Comparison of ENCODE assay signal across 10 cellular contexts in the genomic region with DNA sequence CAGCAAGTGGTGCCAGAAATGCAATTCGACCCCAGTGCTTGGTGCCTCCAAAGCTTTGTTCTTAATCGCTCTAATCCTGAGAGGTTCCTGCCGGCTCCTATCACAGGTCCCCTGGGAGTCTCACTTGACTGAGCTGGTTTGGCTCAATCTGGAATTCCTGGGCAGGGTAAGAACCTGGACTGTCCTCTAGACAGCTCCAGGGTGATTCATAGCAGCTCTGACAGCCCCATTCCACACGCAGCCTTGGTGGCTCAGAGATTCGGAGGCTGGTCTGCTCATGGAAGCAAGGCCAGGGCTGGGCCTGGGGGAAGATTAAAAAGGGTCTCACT. TPM values are rescaled to one million over a fixed set of nuclear protein-coding genes. Genes with fewer than 3 reads are reported as not detected.
DNase-seq lines count a peak whose midpoint lies in the region; ATAC-seq, FAIRE-seq and TF ChIP-seq lines count a peak whose summit lies in the region.
"Had no signal": no experiment of that assay in that cellular context is flagged by ENCODE, and none has a peak within 500 bp of the region (broad histone marks: within the 10 kb centered on the region; RNA-seq: fewer than 3 reads in every experiment).

No MANE protein-coding gene starts in this region.

- peak; percentile 68 for DNase-seq in AG10803 (ENCODE audit: low read depth)
- no peak for DNase-seq in kidney
- no peak for DNase-seq in esophagus squamous epithelium (lab: John Stamatoyannopoulos, UW)
- no peak for DNase-seq in germinal center (ENCODE audit: low spot score)
- DNase-seq in NCI-H2227 (lab: John Stamatoyannopoulos, UW; ENCODE audit: unreplicated experiment): no peak
- DNase-seq: SIG-M5 had no signal

- no peak overlapping the region for H3K9ac ChIP-seq in kidney (ENCODE audit: low read length in 2 of 2)

- peak overlapping the region; percentile 13 for H3K27ac ChIP-seq in angular gyrus (ENCODE audit: low read depth, low read length)
- H3K27ac ChIP-seq in kidney (ENCODE audit: low read depth in 2 of 2, low read length in 2 of 2): peak overlapping the region; percentile 36 to 42
- no peak overlapping the region for H3K27ac ChIP-seq in esophagus squamous epithelium

- no peak for TF ChIP-seq POLR2A in esophagus squamous epithelium (IDR thresholded peaks at IDR 0.05)

- intact Hi-C loops in kidney (cut with DNase I): no loop called here
- intact Hi-C loops in esophagus squamous epithelium (cut with DNase I): no loop called here

- H3K9me3 ChIP-seq in kidney (ENCODE audit: control insufficient read depth in 1 of 2, low read length in 2 of 2) (no peaks in the 10 kb centered on the region), esophagus squamous epithelium (no peaks in the 10 kb centered on the region)

- no peak for FAIRE-seq in kidney (lab: Jason Lieb, UNC)
- FAIRE-seq: keratinocyte had no signal

- WGBS in esophagus squamous epithelium, 2 donors: 61 to 86% methylated on average over 1 to 5 of the region's 5 CpGs

- H3K4me1 ChIP-seq in kidney (ENCODE audit: control insufficient read depth in 1 of 2, insufficient read depth in 1 of 2, low read depth in 1 of 2, low read length in 2 of 2) (peaks cover 4 to 12% of the 10 kb centered on the region in 2 donors), esophagus squamous epithelium (peaks cover 5 to 42% (median 27%) of the 10 kb centered on the region in 3 donors)

- TF ChIP-seq EP300 in Ishikawa (IDR thresholded peaks at IDR 0.05; ENCODE audit: borderline replicate concordance): peak; percentile 88

- no peak overlapping the region for H3K4me3 ChIP-seq in AG10803 (ENCODE audit: low read length)
- H3K4me3 ChIP-seq in kidney (ENCODE audit: low read length in 2 of 2): no peak overlapping the region
- no peak overlapping the region for H3K4me3 ChIP-seq in esophagus squamous epithelium

- TF ChIP-seq RAD21 in Ishikawa (IDR thresholded peaks at IDR 0.05; ENCODE audit: low read depth): no peak

- H3K36me3 ChIP-seq in kidney (ENCODE audit: control insufficient read depth in 1 of 2, insufficient read depth in 2 of 2, low read length in 2 of 2): no peaks in the 10 kb centered on the region
- peaks cover 0 to 67% (median 0%) of the 10 kb centered on the region in 3 donors for H3K36me3 ChIP-seq in esophagus squamous epithelium

- no peak for TF ChIP-seq CTCF in AG10803 (conservative IDR thresholded peaks at IDR 0.05; ENCODE audit: low read length)
- TF ChIP-seq CTCF in kidney (IDR thresholded peaks at IDR 0.05; ENCODE audit: borderline replicate concordance, extremely low read depth, insufficient read depth): no peak
- no peak for TF ChIP-seq CTCF in esophagus squamous epithelium (IDR thresholded peaks at IDR 0.05)

- no peaks in the 10 kb centered on the region for H3K27me3 ChIP-seq in esophagus squamous epithelium

- ATAC-seq in GM19324 (IDR thresholded peaks at IDR 0.05; ENCODE audit: low FRiP score, unreplicated experiment): no peak

TF ChIP-seq in Ishikawa, 13 proteins besides CTCF, POLR2A, EP300 and RAD21:
- TF ChIP-seq ZBTB7A (IDR thresholded peaks at IDR 0.05; ENCODE audit: low read depth) (no peak), FOXM1 (IDR thresholded peaks at IDR 0.05; ENCODE audit: borderline replicate concordance, low read depth) (peak; percentile 39; the same call in 1 of the 2 replicates), TEAD4 (IDR thresholded peaks at IDR 0.05) (peak; percentile 90), CEBPB (IDR thresholded peaks at IDR 0.05) (no peak), EGR1 (IDR thresholded peaks at IDR 0.05) (no peak), YY1 (IDR thresholded peaks at IDR 0.05; ENCODE audit: low read depth) (no peak), TCF12 (IDR thresholded peaks at IDR 0.05; ENCODE audit: low read depth) (peak; percentile 89), NFIC (IDR thresholded peaks at IDR 0.05) (peak; percentile 94)
- TF ChIP-seq, protein P1, sequence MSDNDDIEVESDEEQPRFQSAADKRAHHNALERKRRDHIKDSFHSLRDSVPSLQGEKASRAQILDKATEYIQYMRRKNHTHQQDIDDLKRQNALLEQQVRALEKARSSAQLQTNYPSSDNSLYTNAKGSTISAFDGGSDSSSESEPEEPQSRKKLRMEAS (IDR thresholded peaks at IDR 0.05): peak; percentile 3; the same call in 1 of the 2 replicates
- TF ChIP-seq, protein P2, sequence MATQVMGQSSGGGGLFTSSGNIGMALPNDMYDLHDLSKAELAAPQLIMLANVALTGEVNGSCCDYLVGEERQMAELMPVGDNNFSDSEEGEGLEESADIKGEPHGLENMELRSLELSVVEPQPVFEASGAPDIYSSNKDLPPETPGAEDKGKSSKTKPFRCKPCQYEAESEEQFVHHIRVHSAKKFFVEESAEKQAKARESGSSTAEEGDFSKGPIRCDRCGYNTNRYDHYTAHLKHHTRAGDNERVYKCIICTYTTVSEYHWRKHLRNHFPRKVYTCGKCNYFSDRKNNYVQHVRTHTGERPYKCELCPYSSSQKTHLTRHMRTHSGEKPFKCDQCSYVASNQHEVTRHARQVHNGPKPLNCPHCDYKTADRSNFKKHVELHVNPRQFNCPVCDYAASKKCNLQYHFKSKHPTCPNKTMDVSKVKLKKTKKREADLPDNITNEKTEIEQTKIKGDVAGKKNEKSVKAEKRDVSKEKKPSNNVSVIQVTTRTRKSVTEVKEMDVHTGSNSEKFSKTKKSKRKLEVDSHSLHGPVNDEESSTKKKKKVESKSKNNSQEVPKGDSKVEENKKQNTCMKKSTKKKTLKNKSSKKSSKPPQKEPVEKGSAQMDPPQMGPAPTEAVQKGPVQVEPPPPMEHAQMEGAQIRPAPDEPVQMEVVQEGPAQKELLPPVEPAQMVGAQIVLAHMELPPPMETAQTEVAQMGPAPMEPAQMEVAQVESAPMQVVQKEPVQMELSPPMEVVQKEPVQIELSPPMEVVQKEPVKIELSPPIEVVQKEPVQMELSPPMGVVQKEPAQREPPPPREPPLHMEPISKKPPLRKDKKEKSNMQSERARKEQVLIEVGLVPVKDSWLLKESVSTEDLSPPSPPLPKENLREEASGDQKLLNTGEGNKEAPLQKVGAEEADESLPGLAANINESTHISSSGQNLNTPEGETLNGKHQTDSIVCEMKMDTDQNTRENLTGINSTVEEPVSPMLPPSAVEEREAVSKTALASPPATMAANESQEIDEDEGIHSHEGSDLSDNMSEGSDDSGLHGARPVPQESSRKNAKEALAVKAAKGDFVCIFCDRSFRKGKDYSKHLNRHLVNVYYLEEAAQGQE (IDR thresholded peaks at IDR 0.05; ENCODE audit: low read depth): no peak
TF ChIP-seq in Ishikawa: peak in this region for 5.

RNA-seq across cellular contexts. Expression of a gene that starts 37.9 kb away (rescaled TPM):
- total RNA-seq in kidney: 41.6 TPM
- 4.6 TPM for polyA plus RNA-seq in kidney (ENCODE audit: insufficient read depth, low read depth, low replicate concordance)
- 10 to 100 TPM; 17.8 to 25.5 (median 23.6) TPM for total RNA-seq in esophagus squamous epithelium

Comparison
In these comparisons a context has a peak if more than half of its experiments do, and no peak if none do; other contexts are left out.
1. H3K27ac ChIP-seq: peak in angular gyrus (single experiment) and kidney (2 of 2); none in esophagus squamous epithelium (0 of 4).